Comparison of ENCODE assay signal across 18 cellular contexts in genomic region chr4:150283689-150284088, GRCh38.
DNase-seq lines count a peak whose midpoint lies in the region; ATAC-seq, FAIRE-seq and TF ChIP-seq lines count a peak whose summit lies in the region.
"Had no signal": no experiment of that assay in that cellular context is flagged by ENCODE, and none has a peak within 500 bp of the region (broad histone marks: within the 10 kb centered on the region; RNA-seq: fewer than 3 reads in every experiment).

No MANE protein-coding gene starts in this region.

- POLR2A ChIA-PET in GM10248 (lab: Yijun Ruan, JAX): no interaction called here

- FAIRE-seq in urothelium cell line (lab: Jason Lieb, UNC): peak; percentile 71
- FAIRE-seq: A204.1 had no signal

- no peaks in the 10 kb centered on the region for H3K27me3 ChIP-seq in BE2C
- H3K27me3 ChIP-seq: neutrophil, tibial artery had no signal

- ATAC-seq in activated T-cell treated with anti-CD3 and anti-CD28 coated beads, Interleukin-2, amount 50 U/mL, for 72 hours (replicated peaks in 1 of 2): no peak
- no peak for ATAC-seq in T-helper 17 cell
- ATAC-seq in activated CD8-positive, alpha-beta memory T cell treated with anti-CD3 and anti-CD28 coated beads, Interleukin-2, amount 10 ng/mL, durations not matched to agents 7 days and 5 days: no peak
- ATAC-seq: HCT116 had no signal

- no peaks in the 10 kb centered on the region for H3K27me3 Mint-ChIP-seq in activated T-cell treated with anti-CD3 and anti-CD28 coated beads, Interleukin-2, amount 50 U/mL, for 72 hours (ENCODE audit: low read depth)
- no peaks in the 10 kb centered on the region for H3K27me3 Mint-ChIP-seq in T-helper 17 cell
- H3K27me3 Mint-ChIP-seq in activated CD8-positive, alpha-beta memory T cell treated with anti-CD3 and anti-CD28 coated beads, Interleukin-2, amount 10 ng/mL, durations not matched to agents 7 days and 5 days: no peaks in the 10 kb centered on the region

- peaks cover 3 to 15% of the 10 kb centered on the region in 2 donors for H3K36me3 Mint-ChIP-seq in activated T-cell treated with anti-CD3 and anti-CD28 coated beads, Interleukin-2, amount 50 U/mL, for 72 hours (ENCODE audit: insufficient read depth in 2 of 2)
- H3K36me3 Mint-ChIP-seq in T-helper 17 cell (ENCODE audit: low read depth): peaks cover 15% of the 10 kb centered on the region
- peaks cover 20% of the 10 kb centered on the region for H3K36me3 Mint-ChIP-seq in activated CD8-positive, alpha-beta memory T cell treated with anti-CD3 and anti-CD28 coated beads, Interleukin-2, amount 10 ng/mL, durations not matched to agents 7 days and 5 days

- CTCF ChIA-PET in activated CD8-positive, alpha-beta memory T cell treated with anti-CD3 and anti-CD28 coated beads, Interleukin-2, amount 10 ng/mL, durations not matched to agents 7 days and 5 days (lab: Charles Lee): no interaction called here
- CTCF ChIA-PET in GM10248 (lab: Yijun Ruan, JAX): interaction anchor here (1.0 to 1.2 kb wide), 2 partner anchors 28 to 31 kb away, joined by 3 to 4 read pairs; no protein-coding TSS in a partner anchor

- peak overlapping the region; percentile 32 for H3K4me3 ChIP-seq in fibroblast of pulmonary artery (replicated peaks; ENCODE audit: low read depth, low read length)
- no peak overlapping the region for H3K4me3 ChIP-seq in BE2C (ENCODE audit: low read depth, low read length)
- H3K4me3 ChIP-seq: lower lobe of right lung, tibial artery had no signal

- peaks cover 5% of the 10 kb centered on the region for H3K4me1 Mint-ChIP-seq in activated T-cell treated with anti-CD3 and anti-CD28 coated beads, Interleukin-2, amount 50 U/mL, for 72 hours (ENCODE audit: low read depth)
- peaks cover 2% of the 10 kb centered on the region for H3K4me1 Mint-ChIP-seq in T-helper 17 cell
- peaks cover 3% of the 10 kb centered on the region for H3K4me1 Mint-ChIP-seq in activated CD8-positive, alpha-beta memory T cell treated with anti-CD3 and anti-CD28 coated beads, Interleukin-2, amount 10 ng/mL, durations not matched to agents 7 days and 5 days

- H3K9me3 ChIP-seq in T-helper 17 cell (ENCODE audit: control insufficient read depth, low read length, poor library complexity, severe bottlenecking) (no peaks in the 10 kb centered on the region), BE2C (no peaks in the 10 kb centered on the region)
- H3K9me3 ChIP-seq: lower lobe of right lung, neutrophil, tibial artery had no signal

- no peak for DNase-seq in activated T-cell treated with anti-CD3 and anti-CD28 coated beads, Interleukin-2, amount 50 U/mL, for 72 hours
- DNase-seq in activated T-cell treated with anti-CD3 and anti-CD28 coated beads for 4 hours: no peak
- no peak for DNase-seq in T-helper 17 cell
- peak; percentile 93 for DNase-seq in fibroblast of pulmonary artery (ENCODE audit: low read depth)
- DNase-seq in urothelium cell line (ENCODE audit: low spot score): no peak
- DNase-seq in BE2C: no peak
- no peak for DNase-seq in activated CD8-positive, alpha-beta memory T cell treated with anti-CD3 and anti-CD28 coated beads, Interleukin-2, amount 10 ng/mL, durations not matched to agents 7 days and 5 days
- DNase-seq in GM10248 (ENCODE audit: extremely low spot score): no peak
- DNase-seq: activated CD8-positive, alpha-beta memory T cell treated with anti-CD3 and anti-CD28 coated beads, Interleukin-2, amount 50 U/mL, for 48 hours; endodermal cell; hypothalamus; lower lobe of right lung; NCI-H1105 treated with DMSO at 0.1 percent for 48 hours; NCI-H526 treated with DMSO at 0.1 percent for 48 hours; tibial artery had no signal

- H3K4me1 ChIP-seq in BE2C: peaks cover 3% of the 10 kb centered on the region; the same call in 1 of the 2 replicates
- H3K4me1 ChIP-seq: lower lobe of right lung had no signal

- H3K4me3 Mint-ChIP-seq in activated T-cell treated with anti-CD3 and anti-CD28 coated beads, Interleukin-2, amount 50 U/mL, for 72 hours: no peak overlapping the region
- H3K4me3 Mint-ChIP-seq in T-helper 17 cell: no peak overlapping the region
- no peak overlapping the region for H3K4me3 Mint-ChIP-seq in activated CD8-positive, alpha-beta memory T cell treated with anti-CD3 and anti-CD28 coated beads, Interleukin-2, amount 10 ng/mL, durations not matched to agents 7 days and 5 days
- H3K4me3 Mint-ChIP-seq: endodermal cell had no signal

- H3K36me3 ChIP-seq in BE2C: peaks cover 78% of the 10 kb centered on the region
- H3K36me3 ChIP-seq: neutrophil had no signal

- no peaks in the 10 kb centered on the region for H3K9me3 Mint-ChIP-seq in activated T-cell treated with anti-CD3 and anti-CD28 coated beads, Interleukin-2, amount 50 U/mL, for 72 hours
- no peaks in the 10 kb centered on the region for H3K9me3 Mint-ChIP-seq in activated CD8-positive, alpha-beta memory T cell treated with anti-CD3 and anti-CD28 coated beads, Interleukin-2, amount 10 ng/mL, durations not matched to agents 7 days and 5 days (ENCODE audit: low read depth)

- H3K27ac Mint-ChIP-seq in activated T-cell treated with anti-CD3 and anti-CD28 coated beads, Interleukin-2, amount 50 U/mL, for 72 hours: peak overlapping the region; percentile 47
- peak overlapping the region; percentile 60 for H3K27ac Mint-ChIP-seq in T-helper 17 cell
- no peak overlapping the region for H3K27ac Mint-ChIP-seq in activated CD8-positive, alpha-beta memory T cell treated with anti-CD3 and anti-CD28 coated beads, Interleukin-2, amount 10 ng/mL, durations not matched to agents 7 days and 5 days
- H3K27ac Mint-ChIP-seq: endodermal cell had no signal

- TF ChIP-seq CTCF in fibroblast of pulmonary artery (IDR thresholded peaks at IDR 0.05; ENCODE audit: low read length, missing control alignments) (no peak), BE2C (IDR thresholded peaks at IDR 0.05; ENCODE audit: low read depth, low read length) (no peak), GM10248 (IDR thresholded peaks at IDR 0.05; ENCODE audit: control extremely low read depth, extremely low read depth, low read depth, missing control alignments) (no peak)
